In genomic region chrX:22690116-22690515, GRCh38 we compare ENCODE assay signal across 20 cellular contexts.
DNase-seq lines count a peak whose midpoint lies in the region; ATAC-seq and TF ChIP-seq lines count a peak whose summit lies in the region.
"Had no signal": no experiment of that assay in that cellular context is flagged by ENCODE, and none has a peak within 500 bp of the region (broad histone marks: within the 10 kb centered on the region; RNA-seq: fewer than 3 reads in every experiment).

No MANE protein-coding gene starts in this region.

- no peak overlapping the region for H3K4me3 Mint-ChIP-seq in chondrocyte (ENCODE audit: unreplicated experiment)
- H3K4me3 Mint-ChIP-seq: memory B cell; naive thymus-derived CD8-positive, alpha-beta T cell had no signal

- peaks cover 39% of the 10 kb centered on the region for H3K4me1 ChIP-seq in ES-I3 (ENCODE audit: insufficient read depth, low read length)
- peaks cover 22% of the 10 kb centered on the region for H3K4me1 ChIP-seq in HUES6 (ENCODE audit: control insufficient read depth, insufficient read depth, low read length)
- H3K4me1 ChIP-seq in mesenchymal stem cell (ENCODE audit: control insufficient read depth, insufficient read depth, low read depth, low read length): peaks cover 1% of the 10 kb centered on the region
- H3K4me1 ChIP-seq: Caco-2, esophagus muscularis mucosa had no signal

- no peaks in the 10 kb centered on the region for H3K36me3 ChIP-seq in ES-I3 (ENCODE audit: insufficient read depth, low read length)
- H3K36me3 ChIP-seq in HUES6 (ENCODE audit: control insufficient read depth, insufficient read depth, low read length): no peaks in the 10 kb centered on the region
- no peaks in the 10 kb centered on the region for H3K36me3 ChIP-seq in mesenchymal stem cell (ENCODE audit: control insufficient read depth in 1 of 2, insufficient read depth in 2 of 2, low read depth in 1 of 2, low read length in 2 of 2)
- H3K36me3 ChIP-seq: esophagus muscularis mucosa had no signal

- H3K4me3 ChIP-seq in HUES6 (ENCODE audit: low read depth, low read length) (no peak overlapping the region), mesenchymal stem cell (ENCODE audit: insufficient read depth in 1 of 2, low read depth in 1 of 2, low read length in 2 of 2) (no peak overlapping the region)
- H3K4me3 ChIP-seq: esophagus muscularis mucosa had no signal

- no peaks in the 10 kb centered on the region for H3K27me3 Mint-ChIP-seq in chondrocyte (ENCODE audit: low read depth)
- H3K27me3 Mint-ChIP-seq: memory B cell had no signal

- H3K4me1 Mint-ChIP-seq in chondrocyte (ENCODE audit: low read depth): peaks cover 45% of the 10 kb centered on the region
- H3K4me1 Mint-ChIP-seq: memory B cell; naive thymus-derived CD8-positive, alpha-beta T cell had no signal

- H3K4me2 ChIP-seq in mesenchymal stem cell (ENCODE audit: low read length, poor library complexity, severe bottlenecking): no peak overlapping the region

- H4K91ac ChIP-seq in mesenchymal stem cell (ENCODE audit: low read length): no peak overlapping the region

- H2BK12ac ChIP-seq in mesenchymal stem cell (ENCODE audit: low read length in 2 of 2): no peak overlapping the region

- ATAC-seq in GM19328 (IDR thresholded peaks at IDR 0.05; ENCODE audit: unreplicated experiment): no peak
- ATAC-seq: naive thymus-derived CD8-positive, alpha-beta T cell had no signal

- peaks cover 3% of the 10 kb centered on the region for H3K9me3 Mint-ChIP-seq in chondrocyte (ENCODE audit: low read depth)
- H3K9me3 Mint-ChIP-seq: memory B cell had no signal

- no peak overlapping the region for H3K14ac ChIP-seq in mesenchymal stem cell (ENCODE audit: low read length in 2 of 2)

- no peaks in the 10 kb centered on the region for H3K36me3 Mint-ChIP-seq in chondrocyte (ENCODE audit: low read depth)
- H3K36me3 Mint-ChIP-seq: memory B cell; naive thymus-derived CD8-positive, alpha-beta T cell had no signal

- H2BK5ac ChIP-seq in mesenchymal stem cell (ENCODE audit: low read depth, low read length, poor library complexity, severe bottlenecking): no peak overlapping the region

- no peak overlapping the region for H2BK120ac ChIP-seq in mesenchymal stem cell (ENCODE audit: low read depth, low read length)

- TF ChIP-seq CTCF in chondrocyte (IDR thresholded peaks at IDR 0.05): no peak

- H3K9ac ChIP-seq in ES-I3 (ENCODE audit: low read depth, low read length) (peak overlapping the region; percentile 10; the same call in 1 of the 2 replicates), HUES6 (ENCODE audit: low read length) (peak overlapping the region; percentile 22), mesenchymal stem cell (ENCODE audit: low read length) (no peak overlapping the region)

- DNase-seq in chondrocyte (ENCODE audit: low spot score) (no peak), mesenchymal stem cell (peak; percentile 8), ACHN (no peak), activated gamma-delta T cell treated with Interleukin-2 at 50 U/mL for 16 hours (no peak), T-helper 2 cell (no peak)
- DNase-seq: activated CD4-positive, alpha-beta T cell treated with anti-CD3 and anti-CD28 coated beads, Interleukin-2, amount 50 U/mL, for 1 hour; activated CD8-positive, alpha-beta memory T cell treated with anti-CD3 and anti-CD28 coated beads, Interleukin-2, amount 50 U/mL, for 48 hours; activated effector memory CD4-positive, alpha-beta T cell treated with Interleukin-2 at 50 U/mL for 16 hours; Caco-2; central memory CD4-positive, alpha-beta T cell; effector CD8-positive, alpha-beta T cell; naive thymus-derived CD8-positive, alpha-beta T cell; NCI-H2081; posterior cingulate gyrus; stimulated activated CD4-positive, alpha-beta T cell treated with anti-CD3 and anti-CD28 coated beads, Interleukin-4, amount 100 ng/mL, for 24 hours had no signal

- no peak overlapping the region for H3K4ac ChIP-seq in mesenchymal stem cell (ENCODE audit: low read depth in 1 of 2, low read length in 2 of 2)

- H2AK5ac ChIP-seq in mesenchymal stem cell (ENCODE audit: low read length, severe bottlenecking): no peak overlapping the region

- in situ Hi-C loops in ACHN (cut with HindIII; ENCODE audit: low pct_ligation_motif_present, low pct_unique_long_range_greater_than_20kb, low sequenced_read_pairs): no loop called here

- H2BK15ac ChIP-seq in mesenchymal stem cell (ENCODE audit: low read depth, poor library complexity, severe bottlenecking): no peak overlapping the region

- no peak overlapping the region for H4K8ac ChIP-seq in mesenchymal stem cell (ENCODE audit: low read length)

- H3K27me3 ChIP-seq in HUES6 (ENCODE audit: control insufficient read depth, insufficient read depth, low read length) (no peaks in the 10 kb centered on the region; the same call in 1 of the 2 replicates), mesenchymal stem cell (ENCODE audit: control insufficient read depth in 1 of 2, insufficient read depth in 1 of 2, low read length in 2 of 2) (no peaks in the 10 kb centered on the region)
- H3K27me3 ChIP-seq: esophagus muscularis mucosa had no signal

- H3K9me3 ChIP-seq in ES-I3 (ENCODE audit: control insufficient read depth, insufficient read depth, low read length) (no peaks in the 10 kb centered on the region), HUES6 (ENCODE audit: control insufficient read depth, insufficient read depth, low read depth, low read length) (no peaks in the 10 kb centered on the region), mesenchymal stem cell (ENCODE audit: control insufficient read depth, low read length) (no peaks in the 10 kb centered on the region)
- H3K9me3 ChIP-seq: Caco-2, esophagus muscularis mucosa had no signal

- 79% methylated on average over 2 of the region's 5 CpGs for WGBS in mesenchymal stem cell

- no peak overlapping the region for H3K23ac ChIP-seq in mesenchymal stem cell (ENCODE audit: low read length in 2 of 2)

- H3K27ac ChIP-seq in HUES6 (ENCODE audit: low read depth, low read length): peak overlapping the region; percentile 60
- H3K27ac ChIP-seq in mesenchymal stem cell (ENCODE audit: low read length, poor library complexity, severe bottlenecking): no peak overlapping the region
- H3K27ac ChIP-seq: esophagus muscularis mucosa had no signal

- H3K27ac Mint-ChIP-seq in chondrocyte (ENCODE audit: unreplicated experiment): peak overlapping the region; percentile 67
- H3K27ac Mint-ChIP-seq: memory B cell; naive thymus-derived CD8-positive, alpha-beta T cell had no signal

- no peak overlapping the region for H3K18ac ChIP-seq in mesenchymal stem cell (ENCODE audit: low read depth in 1 of 2, low read length in 2 of 2)

- H3K79me1 ChIP-seq in mesenchymal stem cell (replicated peaks; ENCODE audit: low read length, poor library complexity, severe bottlenecking): no peaks in the 10 kb centered on the region

- no peak overlapping the region for H2AFZ ChIP-seq in mesenchymal stem cell (ENCODE audit: low read depth, low read length)
